21 cellular contexts compared by ENCODE assay signal in genomic region chr17:44349553-44350070, GRCh38. TPM values are rescaled to one million over a fixed set of nuclear protein-coding genes. Genes with fewer than 3 reads are reported as not detected.
DNase-seq lines count a peak whose midpoint lies in the region; ATAC-seq, FAIRE-seq and TF ChIP-seq lines count a peak whose summit lies in the region.
"Had no signal": no experiment of that assay in that cellular context is flagged by ENCODE, and none has a peak within 500 bp of the region (broad histone marks: within the 10 kb centered on the region; RNA-seq: fewer than 3 reads in every experiment).

No MANE protein-coding gene starts in this region.

- H4K20me1 ChIP-seq in DOHH2 (ENCODE audit: control insufficient read depth, insufficient read depth, low read depth, low read length) = no peaks in the 10 kb centered on the region
- no peaks in the 10 kb centered on the region for H4K20me1 ChIP-seq in Karpas-422 (ENCODE audit: insufficient read depth, low read depth, low read length)
- H4K20me1 ChIP-seq in GM12878 (ENCODE audit: control insufficient read depth, insufficient read depth) = no peaks in the 10 kb centered on the region
- H4K20me1 ChIP-seq in osteoblast (ENCODE audit: insufficient read depth, low read length) = peaks cover 12% of the 10 kb centered on the region

- no peak overlapping the region for H3K9ac ChIP-seq in Karpas-422 (ENCODE audit: low read length)
- no peak overlapping the region for H3K9ac ChIP-seq in GM12878 (ENCODE audit: control insufficient read depth, insufficient read depth, low read length)

- no peak for TF ChIP-seq CTCF in DOHH2 (IDR thresholded peaks at IDR 0.05; ENCODE audit: low read depth, low read length, poor library complexity, severe bottlenecking)
- TF ChIP-seq CTCF in GM12878 (IDR thresholded peaks at IDR 0.05 in 2 of 3, conservative IDR thresholded peaks at IDR 0.05 in 1 of 3; ENCODE audit: control insufficient read depth in 2 of 3, extremely low read depth in 1 of 3, insufficient read depth in 1 of 3, low read depth in 3 of 3, low read length in 3 of 3) = no peak
- no peak for TF ChIP-seq CTCF in osteoblast (IDR thresholded peaks at IDR 0.05; ENCODE audit: extremely low read depth, low read depth, low read length)

- RAD21 ChIA-PET in GM12878 (lab: Charles Lee; ENCODE audit: unreplicated experiment) = interaction anchor here (1.0 to 3.0 kb wide), 5 partner anchors 16 to 139 kb away, joined by 3 to 21 read pairs (median 8); partner anchors contain the start of gene SLC25A39

- ATAC-seq in GM12878 (no peak), HG02571 (IDR thresholded peaks at IDR 0.05; ENCODE audit: unreplicated experiment) (no peak)
- ATAC-seq: GM23338, HCT116, K562 had no signal

- no peak for TF ChIP-seq RAD21 in GM12878 (IDR thresholded peaks at IDR 0.05; ENCODE audit: insufficient read depth, low read depth, low read length)

- TF ChIP-seq EP300 in GM12878 (IDR thresholded peaks at IDR 0.05; ENCODE audit: borderline replicate concordance in 1 of 2, control insufficient read depth in 1 of 2, low read depth in 2 of 2, low read length in 2 of 2) = no peak

- peaks cover 21% of the 10 kb centered on the region for H3F3A ChIP-seq in DOHH2 (ENCODE audit: control insufficient read depth, insufficient read depth)

- no peak for TF ChIP-seq POLR2A in GM12878 (IDR thresholded peaks at IDR 0.05; ENCODE audit: low read depth, low read length)

- H3K9me3 ChIP-seq in DOHH2 (ENCODE audit: control insufficient read depth, insufficient read depth, low read length) (no peaks in the 10 kb centered on the region), Karpas-422 (ENCODE audit: low read length) (no peaks in the 10 kb centered on the region), GM12878 (replicated peaks; ENCODE audit: control insufficient read depth, insufficient read depth, low read length) (no peaks in the 10 kb centered on the region), osteoblast (ENCODE audit: low read depth, low read length) (no peaks in the 10 kb centered on the region)

- 0 out of 2 replicates have a peak overlapping the region, but pooled peaks have one; percentile 86 for H3K27ac ChIP-seq in DOHH2 (ENCODE audit: low read depth, low read length)
- peak overlapping the region; percentile 95 for H3K27ac ChIP-seq in Karpas-422 (ENCODE audit: low read length)
- peak overlapping the region; percentile 92 for H3K27ac ChIP-seq in GM12878 (ENCODE audit: control insufficient read depth, insufficient read depth)
- no peak overlapping the region for H3K27ac ChIP-seq in osteoblast (ENCODE audit: low read depth, low read length)

- H3K79me2 ChIP-seq in DOHH2 (ENCODE audit: control insufficient read depth, low read length) (peaks cover 25% of the 10 kb centered on the region), Karpas-422 (ENCODE audit: low read length) (peaks cover 8% of the 10 kb centered on the region), GM12878 (ENCODE audit: control insufficient read depth, insufficient read depth, low read length) (peaks cover 34% of the 10 kb centered on the region), osteoblast (ENCODE audit: insufficient read depth, low read length) (peaks cover 28% of the 10 kb centered on the region)

- no peak for FAIRE-seq in GM12878 (lab: Jason Lieb, UNC)
- FAIRE-seq: K562 had no signal

- 89% methylated on average over 12 of the region's 12 CpGs for WGBS in GM12878 (ENCODE audit: insufficient coverage, insufficient replicate concordance, low lambda C conversion rate, missing lambda C conversion rate)

- H3K4me3 ChIP-seq in DOHH2 (ENCODE audit: low read length) = no peak overlapping the region
- no peak overlapping the region for H3K4me3 ChIP-seq in Karpas-422 (ENCODE audit: low read length)
- peak overlapping the region; percentile 37; the same call in 1 of the 2 replicates for H3K4me3 ChIP-seq in GM12878
- H3K4me3 ChIP-seq in osteoblast (ENCODE audit: insufficient read depth, low read length) = no peak overlapping the region
- H3K4me3 ChIP-seq: GM23338, K562 had no signal

- no TSS peak for BruUV-seq in GM12878 (replicated peaks; lab: Mats Ljungman, UMichigan)

- POLR2A ChIA-PET in GM12878 (lab: Charles Lee) = interaction anchor here (0.5 to 1.2 kb wide), 4 partner anchors 8 to 208 kb away, joined by 3 to 5 read pairs (median 3); no protein-coding TSS in a partner anchor

- SMC1A ChIA-PET in GM12878 (lab: Charles Lee; ENCODE audit: uncharacterized antibody, unreplicated experiment) = interaction anchor here (0.8 to 2.5 kb wide), 6 partner anchors 14 to 140 kb away, joined by 3 to 10 read pairs (median 5); partner anchors contain the start of gene FAM171A2

- intact Hi-C loops in GM12878 (cut with micrococcal nuclease; ENCODE audit: unreplicated experiment) = loop anchor here (2.0 to 5.0 kb wide), 2 partner anchors 131 to 147 kb away; partner anchors contain the start of gene UBTF

- H2AFZ ChIP-seq in Karpas-422 (ENCODE audit: low read length) (no peak overlapping the region), GM12878 (ENCODE audit: control insufficient read depth, low read depth, low read length) (no peak overlapping the region), osteoblast (ENCODE audit: low read length) (no peak overlapping the region)
- H2AFZ ChIP-seq: GM23338 had no signal

- peaks cover 55% of the 10 kb centered on the region for H3K36me3 ChIP-seq in DOHH2 (ENCODE audit: control insufficient read depth, low read length)
- H3K36me3 ChIP-seq in Karpas-422 (ENCODE audit: insufficient read depth, low read length) = peaks cover 4% of the 10 kb centered on the region
- peaks cover 18 to 20% of the 10 kb centered on the region in 2 experiments; a peak in 3 of 4 replicates for H3K36me3 ChIP-seq in GM12878 (ENCODE audit: control insufficient read depth in 2 of 2, insufficient read depth in 2 of 2, low read length in 1 of 2)
- peaks cover 11% of the 10 kb centered on the region for H3K36me3 ChIP-seq in osteoblast (ENCODE audit: insufficient read depth, low read length)

- H3K4me2 ChIP-seq in DOHH2 (ENCODE audit: low read length) = no peak overlapping the region
- H3K4me2 ChIP-seq in Karpas-422 (ENCODE audit: low read depth, low read length, poor library complexity, severe bottlenecking) = no peak overlapping the region
- peak overlapping the region; percentile 97 for H3K4me2 ChIP-seq in GM12878 (ENCODE audit: control insufficient read depth, insufficient read depth)
- no peak overlapping the region for H3K4me2 ChIP-seq in osteoblast (ENCODE audit: insufficient read depth, low read length)
- H3K4me2 ChIP-seq: GM23338 had no signal

- H3K27me3 ChIP-seq in DOHH2 (ENCODE audit: control insufficient read depth, low read length) (no peaks in the 10 kb centered on the region), Karpas-422 (ENCODE audit: low read length) (no peaks in the 10 kb centered on the region), GM12878 (replicated peaks in 1 of 2; ENCODE audit: control insufficient read depth in 2 of 2, insufficient read depth in 2 of 2, low read length in 1 of 2) (no peaks in the 10 kb centered on the region; a peak in 1 of 4 replicates), osteoblast (ENCODE audit: insufficient read depth, low read length) (no peaks in the 10 kb centered on the region)

- in situ Hi-C loops in GM12878 (cut with MboI) = no loop called here

- H3K9me2 ChIP-seq in DOHH2 (replicated peaks; ENCODE audit: control insufficient read depth, low read length) (no peaks in the 10 kb centered on the region), Karpas-422 (replicated peaks; ENCODE audit: insufficient read depth, low read length) (no peaks in the 10 kb centered on the region)

- DNase-seq in Karpas-422 (no peak), GM12878 (ENCODE audit: low read depth, low spot score) (no peak), osteoblast (ENCODE audit: insufficient read length, low spot score, missing footprints) (peak; percentile 53), hippocampal formation (lab: John Stamatoyannopoulos, UW) (no peak), DMS 273 (lab: John Stamatoyannopoulos, UW; ENCODE audit: unreplicated experiment) (no peak)
- no peak for DNase-seq in central memory CD4-positive, alpha-beta T cell
- DNase-seq: AML-193; CD4-positive, alpha-beta memory T cell; DMS53; MV-4-11; NCI-H1417; NCI-H187; NCI-H2107; NCI-H510A treated with DMSO at 0.1 percent for 48 hours; NCI-H774 had no signal

- CTCF ChIA-PET in GM12878 (lab: Yijun Ruan, JAX) = interaction anchor here (0.6 to 12.5 kb wide), 13 partner anchors 8 to 440 kb away, joined by 3 to 154 read pairs (median 6); partner anchors contain the start of gene FAM171A2

- H3K4me1 ChIP-seq in DOHH2 (ENCODE audit: control insufficient read depth, low read length) (peaks cover 47% of the 10 kb centered on the region), Karpas-422 (ENCODE audit: low read length) (peaks cover 42% of the 10 kb centered on the region), GM12878 (ENCODE audit: control insufficient read depth, insufficient read depth, low read length) (peaks cover 40% of the 10 kb centered on the region), osteoblast (ENCODE audit: insufficient read depth, low read length) (peaks cover 15% of the 10 kb centered on the region)

RNA-seq across cellular contexts. Expression of gene GRN, which starts 4.5 kb away (rescaled TPM):
- total RNA-seq in Karpas-422 (2014; rRNA removed; shearing (Covaris generic); ENCODE audit: low replicate concordance) = 194 and 327 TPM in 2 replicates
- 191 and 195 TPM in 2 replicates for total RNA-seq in GM12878 (2013; cell fraction: nucleolus; rRNA removed)
- 275 and 367 TPM in 2 replicates for total RNA-seq in GM12878 (2014; rRNA removed)
- 64.5 and 85.4 TPM in 2 replicates for total RNA-seq in GM12878 (2014; rRNA removed; fragmentation: Illumina TruSeq; extraction: Trizol)
- 361 and 389 TPM in 2 replicates for total RNA-seq in GM12878 (2021)
- 195 TPM for polyA plus RNA-seq in GM12878 (2011; ENCODE audit: low read depth)
- polyA plus RNA-seq in GM12878 (2011; rRNA removed) = 10.5 and 58.2 TPM in 2 replicates
- 78.4 and 102 TPM in 2 replicates for polyA plus RNA-seq in GM12878 (2011; cell fraction: cytosol; rRNA removed)
- 485 and 500 TPM in 2 replicates for polyA plus RNA-seq in GM12878 (2011; cell fraction: nucleus; rRNA removed)
- 241 and 346 TPM in 2 replicates for polyA plus RNA-seq in GM12878 (2012)
- polyA plus RNA-seq in GM12878 (2014; fragmentation: Illumina TruSeq; extraction: Trizol) = 30.9 and 120 TPM in 2 replicates
- 10 to 100 TPM; 22.3 to 33.2 TPM for polyA plus RNA-seq in GM12878 (2014; fragmentation: Nextera tagmentation; extraction: Ambion mirVana)
- 158 and 192 TPM in 2 replicates for polyA plus RNA-seq in GM12878 (2014; rRNA removed)
- polyA plus RNA-seq in GM12878 (2016; fragmentation: Nextera tagmentation; extraction: Ambion mirVana) = 100 to 1,000 TPM; 351 to 363 TPM
- polyA minus RNA-seq in GM12878 (2011; rRNA and poly(A)+ RNA removed) = 55.3 and 92.2 TPM in 2 replicates
- polyA minus RNA-seq in GM12878 (2011; cell fraction: cytosol; rRNA and poly(A)+ RNA removed) = 92.2 and 92.5 TPM in 2 replicates
- 83.1 and 106 TPM in 2 replicates for polyA minus RNA-seq in GM12878 (2011; cell fraction: nucleus; rRNA and poly(A)+ RNA removed)
- 382 and 390 TPM in 2 replicates for total RNA-seq in osteoblast

RNA-seq across cellular contexts. Expression of gene FAM171A2, which starts 14.0 kb away (rescaled TPM):
- total RNA-seq in Karpas-422 (2014; rRNA removed; shearing (Covaris generic); ENCODE audit: low replicate concordance) = 0.40 and 1.2 TPM in 2 replicates
- 0.37 TPM in 1 of 2 replicates, not detected in the other for total RNA-seq in GM12878 (2013; cell fraction: nucleolus; rRNA removed)
- total RNA-seq in GM12878 (2014; rRNA removed) (1.1 and 1.3 TPM in 2 replicates), GM12878 (2014; rRNA removed; fragmentation: Illumina TruSeq; extraction: Trizol) (0.09 and 0.36 TPM in 2 replicates), GM12878 (2021) (1.3 and 1.7 TPM in 2 replicates), osteoblast (3.5 and 4.3 TPM in 2 replicates)
- 0.10 TPM for polyA plus RNA-seq in GM12878 (2011; ENCODE audit: low read depth)
- polyA plus RNA-seq in GM12878 (2011; rRNA removed) (0.04 and 0.18 TPM in 2 replicates), GM12878 (2014; fragmentation: Illumina TruSeq; extraction: Trizol) (0.13 TPM in 1 of 2 replicates, not detected in the other), GM12878 (2014; fragmentation: Nextera tagmentation; extraction: Ambion mirVana) (under 1 TPM in 1 of 2 experiments, not detected in 1; 0.09 TPM), GM12878 (2014; rRNA removed) (0.82 and 1.1 TPM in 2 replicates), GM12878 (2016; fragmentation: Nextera tagmentation; extraction: Ambion mirVana) (under 1 TPM in 1 of 2 experiments, not detected in 1; 0.08 TPM)
- polyA plus RNA-seq in GM12878 (2011; cell fraction: cytosol; rRNA removed) = 0.16 and 0.33 TPM in 2 replicates
- 0.34 and 0.39 TPM in 2 replicates for polyA plus RNA-seq in GM12878 (2011; cell fraction: nucleus; rRNA removed)
- polyA plus RNA-seq in GM12878 (2012) = 0.57 and 0.59 TPM in 2 replicates
- 0.22 and 0.41 TPM in 2 replicates for polyA minus RNA-seq in GM12878 (2011; rRNA and poly(A)+ RNA removed)
- polyA minus RNA-seq in GM12878 (2011; cell fraction: cytosol; rRNA and poly(A)+ RNA removed) = 0.83 TPM in 1 of 2 replicates, not detected in the other
- 0.12 and 0.38 TPM in 2 replicates for polyA minus RNA-seq in GM12878 (2011; cell fraction: nucleus; rRNA and poly(A)+ RNA removed)
- total RNA-seq: T-helper 1 cell treated with Interleukin-12 subunit alpha and Interleukin-12 subunit beta and Interleukin-4 antibody, amounts not matched to agents 30 ng/mL and 1 ng/mL, for 36 hours had no signal

RNA-seq across cellular contexts. Expression of gene SLC25A39, which starts 25.0 kb away (rescaled TPM):
- 78.7 and 163 TPM in 2 replicates for total RNA-seq in Karpas-422 (2014; rRNA removed; shearing (Covaris generic); ENCODE audit: low replicate concordance)
- total RNA-seq in GM12878 (2013; cell fraction: nucleolus; rRNA removed) = 47.3 and 49.5 TPM in 2 replicates
- total RNA-seq in GM12878 (2014; rRNA removed) (175 and 192 TPM in 2 replicates), GM12878 (2014; rRNA removed; fragmentation: Illumina TruSeq; extraction: Trizol) (85.8 and 95.1 TPM in 2 replicates), GM12878 (2021) (190 and 198 TPM in 2 replicates), osteoblast (60.1 and 60.7 TPM in 2 replicates)
- 40.5 TPM for polyA plus RNA-seq in GM12878 (2011; ENCODE audit: low read depth)
- polyA plus RNA-seq in GM12878 (2011; rRNA removed) (27.2 and 62.1 TPM in 2 replicates), GM12878 (2014; fragmentation: Illumina TruSeq; extraction: Trizol) (21.0 and 108 TPM in 2 replicates), GM12878 (2014; fragmentation: Nextera tagmentation; extraction: Ambion mirVana) (1 to 10 TPM; 3.5 to 7.5 TPM), GM12878 (2014; rRNA removed) (227 and 273 TPM in 2 replicates), GM12878 (2016; fragmentation: Nextera tagmentation; extraction: Ambion mirVana) (100 to 1,000 TPM; 242 to 270 TPM)
- 106 and 140 TPM in 2 replicates for polyA plus RNA-seq in GM12878 (2011; cell fraction: cytosol; rRNA removed)
- 226 and 301 TPM in 2 replicates for polyA plus RNA-seq in GM12878 (2011; cell fraction: nucleus; rRNA removed)
- 94.3 and 110 TPM in 2 replicates for polyA plus RNA-seq in GM12878 (2012)
- polyA minus RNA-seq in GM12878 (2011; rRNA and poly(A)+ RNA removed) = 28.4 and 48.2 TPM in 2 replicates
- polyA minus RNA-seq in GM12878 (2011; cell fraction: cytosol; rRNA and poly(A)+ RNA removed) = 39.4 and 51.5 TPM in 2 replicates
- 34.2 and 60.8 TPM in 2 replicates for polyA minus RNA-seq in GM12878 (2011; cell fraction: nucleus; rRNA and poly(A)+ RNA removed)

RNA-seq across cellular contexts. Expression of gene ITGA2B, which starts 39.8 kb away (rescaled TPM):
- 0.07 and 0.26 TPM in 2 replicates for total RNA-seq in Karpas-422 (2014; rRNA removed; shearing (Covaris generic); ENCODE audit: low replicate concordance)
- 0.64 TPM in 1 of 2 replicates, not detected in the other for total RNA-seq in GM12878 (2013; cell fraction: nucleolus; rRNA removed)
- total RNA-seq in GM12878 (2014; rRNA removed) (0.05 and 0.06 TPM in 2 replicates), GM12878 (2014; rRNA removed; fragmentation: Illumina TruSeq; extraction: Trizol) (0.04 TPM in 1 of 2 replicates, not detected in the other), GM12878 (2021) (0.29 and 0.51 TPM in 2 replicates), osteoblast (0.59 TPM in 1 of 2 replicates, not detected in the other)
- polyA plus RNA-seq in GM12878 (2011; ENCODE audit: low read depth) = 0.09 TPM
- polyA plus RNA-seq in GM12878 (2011; rRNA removed) (0.15 TPM in 1 of 2 replicates, not detected in the other), GM12878 (2014; fragmentation: Illumina TruSeq; extraction: Trizol) (not detected in 2 replicates), GM12878 (2014; fragmentation: Nextera tagmentation; extraction: Ambion mirVana) (under 1 TPM; 0.34 to 0.46 TPM), GM12878 (2014; rRNA removed) (0.12 and 0.39 TPM in 2 replicates), GM12878 (2016; fragmentation: Nextera tagmentation; extraction: Ambion mirVana) (under 1 TPM; 0.21 to 0.27 TPM)
- 0.03 TPM in 1 of 2 replicates, not detected in the other for polyA plus RNA-seq in GM12878 (2011; cell fraction: cytosol; rRNA removed)
- 0.37 and 0.48 TPM in 2 replicates for polyA plus RNA-seq in GM12878 (2011; cell fraction: nucleus; rRNA removed)
- 0.45 and 0.63 TPM in 2 replicates for polyA plus RNA-seq in GM12878 (2012)
- polyA minus RNA-seq in GM12878 (2011; rRNA and poly(A)+ RNA removed) = not detected in 2 replicates
- polyA minus RNA-seq in GM12878 (2011; cell fraction: cytosol; rRNA and poly(A)+ RNA removed) = not detected in 2 replicates
- polyA minus RNA-seq in GM12878 (2011; cell fraction: nucleus; rRNA and poly(A)+ RNA removed) = 0.12 TPM in 1 of 2 replicates, not detected in the other
- polyA plus RNA-seq: CD4-positive, alpha-beta memory T cell had no signal

RNA-seq across cellular contexts. Expression of gene RUNDC3A, which starts 41.2 kb away (rescaled TPM):
- 1.5 and 2.3 TPM in 2 replicates for total RNA-seq in Karpas-422 (2014; rRNA removed; shearing (Covaris generic); ENCODE audit: low replicate concordance)
- total RNA-seq in GM12878 (2013; cell fraction: nucleolus; rRNA removed) = not detected in 2 replicates
- total RNA-seq in GM12878 (2014; rRNA removed) = not detected in 2 replicates
- total RNA-seq in GM12878 (2014; rRNA removed; fragmentation: Illumina TruSeq; extraction: Trizol) = not detected in 2 replicates
- total RNA-seq in GM12878 (2021) = not detected in 2 replicates
- not detected for polyA plus RNA-seq in GM12878 (2011; ENCODE audit: low read depth)
- polyA plus RNA-seq in GM12878 (2011; rRNA removed) = 0.07 TPM in 1 of 2 replicates, not detected in the other
- polyA plus RNA-seq in GM12878 (2011; cell fraction: cytosol; rRNA removed) = not detected in 2 replicates
- not detected in 2 replicates for polyA plus RNA-seq in GM12878 (2011; cell fraction: nucleus; rRNA removed)
- 0.08 and 0.39 TPM in 2 replicates for polyA plus RNA-seq in GM12878 (2012)
- not detected in 2 replicates for polyA plus RNA-seq in GM12878 (2014; fragmentation: Illumina TruSeq; extraction: Trizol)
- not detected for polyA plus RNA-seq in GM12878 (2014; fragmentation: Nextera tagmentation; extraction: Ambion mirVana)
- polyA plus RNA-seq in GM12878 (2014; rRNA removed) = 0.36 TPM in 1 of 2 replicates, not detected in the other
- polyA plus RNA-seq in GM12878 (2016; fragmentation: Nextera tagmentation; extraction: Ambion mirVana) = under 1 TPM in 1 of 2 experiments, not detected in 1; 0.17 TPM
- not detected in 2 replicates for polyA minus RNA-seq in GM12878 (2011; rRNA and poly(A)+ RNA removed)
- not detected in 2 replicates for polyA minus RNA-seq in GM12878 (2011; cell fraction: cytosol; rRNA and poly(A)+ RNA removed)
- not detected in 2 replicates for polyA minus RNA-seq in GM12878 (2011; cell fraction: nucleus; rRNA and poly(A)+ RNA removed)
- total RNA-seq in osteoblast = under 0.01 TPM in 1 of 2 replicates, not detected in the other
- total RNA-seq: K562 had no signal
- polyA plus RNA-seq: K562 had no signal
